Comparison of ENCODE assay signal across 8 cellular contexts in the genomic region with DNA sequence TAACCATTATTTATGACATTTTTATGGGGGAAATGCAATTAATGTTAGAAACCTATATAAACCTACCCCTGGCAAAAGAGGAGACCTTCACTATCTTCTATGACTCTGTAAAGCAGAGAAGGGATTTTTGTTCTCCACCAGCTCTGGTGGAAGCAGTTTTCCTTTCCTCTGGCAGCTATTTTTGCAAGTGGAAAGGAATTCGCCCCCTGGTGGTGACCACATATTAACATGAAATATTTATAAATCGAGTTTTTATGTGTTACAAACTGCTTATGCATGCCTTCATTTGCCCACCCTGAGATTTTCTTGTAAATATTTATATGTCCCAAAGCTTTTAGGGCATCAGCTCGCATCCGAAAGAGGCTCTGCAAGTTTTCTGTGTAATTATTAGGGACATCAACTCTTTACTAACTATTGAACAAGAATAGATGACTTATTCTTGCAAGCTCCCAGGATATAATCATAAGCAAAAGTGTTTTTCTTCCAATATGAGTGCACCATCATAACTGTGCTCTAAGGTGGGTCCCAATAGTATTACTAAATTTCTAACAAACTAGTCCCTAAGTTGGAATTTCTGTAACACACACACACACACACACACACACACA.
DNase-seq lines count a peak whose midpoint lies in the region; ATAC-seq and TF ChIP-seq lines count a peak whose summit lies in the region.

No MANE protein-coding gene starts in this region.

- peak; percentile 83 for DNase-seq in Ammon's horn (ENCODE audit: low spot score)
- DNase-seq in GM13976 (ENCODE audit: low spot score): peak; percentile 10
- DNase-seq in NCI-H460 (ENCODE audit: extremely low read depth, low read depth): peak; percentile 21
- peak; percentile 4 for DNase-seq in activated T-cell treated with anti-CD3 and anti-CD28 coated beads for 48 hours (ENCODE audit: low read depth)
- peak; percentile 52 for DNase-seq in globus pallidus (ENCODE audit: low spot score)
- DNase-seq in retina: peak; percentile 46

- ATAC-seq in HG03159 (IDR thresholded peaks at IDR 0.05; ENCODE audit: unreplicated experiment): no peak
- ATAC-seq in HG03565 (IDR thresholded peaks at IDR 0.05; ENCODE audit: unreplicated experiment): no peak

- in situ Hi-C loops in GM13976 (cut with MboI; ENCODE audit: low sequenced_read_pairs, unreplicated experiment): no loop called here

- peak; percentile 20 for TF ChIP-seq CTCF in GM13976 (IDR thresholded peaks at IDR 0.05; ENCODE audit: borderline replicate concordance, control extremely low read depth, extremely low read depth, insufficient read depth, missing control alignments)

Comparison
In these comparisons a context has a peak if more than half of its experiments do, and no peak if none do; other contexts are left out.
1. DNase-seq: peak in every context shown above with its lines; median percentile 83 in Ammon's horn; 52 in globus pallidus; 46 in retina; 21 in NCI-H460; 10 in GM13976; 4 in activated T-cell treated with anti-CD3 and anti-CD28 coated beads for 48 hours.